Comparison of ENCODE assay signal across 9 cellular contexts in the genomic region with DNA sequence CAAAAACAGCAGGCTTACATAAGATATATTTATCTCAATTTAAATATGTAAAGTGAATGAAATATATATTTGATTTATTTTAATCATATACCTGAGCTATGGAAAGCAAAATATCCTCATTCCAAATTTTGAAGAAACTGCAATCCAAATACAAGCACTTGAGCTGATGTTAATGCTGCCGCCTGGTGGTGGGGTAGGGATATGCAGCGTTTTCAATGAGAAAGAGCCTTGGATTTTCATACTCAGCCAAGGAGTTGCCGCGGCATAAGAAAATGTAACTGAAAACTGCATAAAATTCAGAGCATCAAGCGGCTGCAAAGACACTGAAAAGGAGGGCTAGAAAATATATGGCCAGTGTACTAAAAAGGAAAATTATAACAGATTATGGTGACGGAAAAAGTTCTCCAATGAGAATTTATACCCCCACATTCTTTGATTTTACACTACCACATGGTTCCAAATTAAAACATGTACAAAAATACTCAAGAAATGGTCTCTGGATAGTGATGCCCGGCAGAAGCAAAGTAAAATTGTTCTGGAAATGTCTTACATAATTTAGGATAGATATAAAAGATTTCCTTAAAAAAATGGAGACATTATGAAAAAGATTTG.
DNase-seq lines count a peak whose midpoint lies in the region; ATAC-seq, FAIRE-seq and TF ChIP-seq lines count a peak whose summit lies in the region.
"Had no signal": no experiment of that assay in that cellular context is flagged by ENCODE, and none has a peak within 500 bp of the region (broad histone marks: within the 10 kb centered on the region; RNA-seq: fewer than 3 reads in every experiment).

No MANE protein-coding gene starts in this region.

- POLR2A ChIA-PET in Panc1 (lab: Charles Lee), result no interaction called here

- H3K9me3 ChIP-seq in Panc1 (ENCODE audit: control insufficient read depth, insufficient read depth, low read depth, low read length) (no peaks in the 10 kb centered on the region), ascending aorta (no peaks in the 10 kb centered on the region)

- H3K4me3 ChIP-seq in Panc1 (ENCODE audit: low read depth in 2 of 2, low read length in 2 of 2) (no peak overlapping the region), ascending aorta (no peak overlapping the region)

- peak; percentile 69 for TF ChIP-seq CTCF in GM12801 (IDR thresholded peaks at IDR 0.05; ENCODE audit: extremely low read depth, insufficient read length)
- TF ChIP-seq CTCF in Panc1 (IDR thresholded peaks at IDR 0.05), result peak; percentile 85
- TF ChIP-seq CTCF in ascending aorta (IDR thresholded peaks at IDR 0.05), result peak in 2 of 3 experiments; percentile 47 to 66

- H3K4me1 ChIP-seq in Panc1 (ENCODE audit: control insufficient read depth, insufficient read depth, low read length) (no peaks in the 10 kb centered on the region), ascending aorta (no peaks in the 10 kb centered on the region)

- CTCF ChIA-PET in Panc1 (lab: Charles Lee), result no interaction called here

- FAIRE-seq in islet of Langerhans (lab: Jason Lieb, UNC), result peak; percentile 21

- H3K27me3 ChIP-seq in Panc1 (ENCODE audit: control insufficient read depth, insufficient read depth, low read length), result no peaks in the 10 kb centered on the region
- no peaks in the 10 kb centered on the region for H3K27me3 ChIP-seq in ascending aorta

- H3K27ac ChIP-seq in Panc1 (ENCODE audit: low read length), result no peak overlapping the region
- H3K27ac ChIP-seq in ascending aorta, result no peak overlapping the region

- no TSS peak for BruUV-seq in Panc1 (replicated peaks; lab: Mats Ljungman, UMichigan)

- DNase-seq in A172 (ENCODE audit: low spot score) (peak; percentile 35), Panc1 (ENCODE audit: low read depth, low spot score) (peak; percentile 39), ascending aorta (ENCODE audit: low spot score in 2 of 2) (peak in 1 of 2 donors; percentile 63), NCI-H2029 (lab: John Stamatoyannopoulos, UW) (no peak)
- DNase-seq in stimulated activated CD4-positive, alpha-beta T cell treated with anti-CD3 and anti-CD28 coated beads, TNF-alpha, amount 100 ng/mL, for 48 hours (ENCODE audit: low read depth in 3 of 3), result peak; percentile 19 to 25 (median 22)

- H3K36me3 ChIP-seq in Panc1 (ENCODE audit: control insufficient read depth, insufficient read depth, low read length) (no peaks in the 10 kb centered on the region), ascending aorta (no peaks in the 10 kb centered on the region)

- ATAC-seq in HG02981 (IDR thresholded peaks at IDR 0.05; ENCODE audit: unreplicated experiment) (peak; percentile 66), Panc1 (no peak)
- ATAC-seq: naive thymus-derived CD4-positive, alpha-beta T cell had no signal

- in situ Hi-C loops in Panc1 (cut with HindIII; ENCODE audit: low pct_unique_long_range_greater_than_20kb, low sequenced_read_pairs), result no loop called here

- intact Hi-C loops in Panc1 (cut with micrococcal nuclease; ENCODE audit: unreplicated experiment), result loop anchor here (5.0 kb wide), 1 partner anchor 651 kb away; no protein-coding TSS in a partner anchor
- intact Hi-C loops in ascending aorta (cut with DNase I), result loop anchor here (5.0 kb wide), 1 partner anchor 651 kb away; no protein-coding TSS in a partner anchor
